In the genomic region with DNA sequence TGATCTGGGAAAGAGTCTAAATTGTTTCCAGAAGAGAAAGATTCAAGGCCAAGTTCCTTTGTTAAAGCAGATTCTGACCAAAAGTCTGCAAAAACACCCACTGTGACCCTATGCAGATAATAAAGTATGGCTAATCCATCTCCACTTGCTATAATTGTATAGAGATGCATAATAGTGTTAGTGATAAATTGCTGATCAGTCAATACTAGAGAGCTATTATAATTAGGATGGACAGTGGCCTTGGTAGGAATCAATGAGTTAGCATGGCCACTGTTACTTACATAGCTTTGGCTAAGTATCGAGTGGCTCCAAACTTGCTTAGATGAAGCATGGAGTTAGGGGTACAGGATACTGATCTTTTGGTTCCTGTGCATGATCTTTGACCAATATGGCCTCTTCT, we compare ENCODE assay signal across 8 cellular contexts.
"Had no signal": no experiment of that assay in that cellular context is flagged by ENCODE, and none has a peak within 500 bp of the region (broad histone marks: within the 10 kb centered on the region; RNA-seq: fewer than 3 reads in every experiment).

No MANE protein-coding gene starts in this region.

- DNase-seq: H7, HFFc6, IMR-90, KBM-7 had no signal

- H3K9me3 ChIP-seq: HAP-1 had no signal

- H3K36me3 ChIP-seq: HAP-1 had no signal

- H2AFZ ChIP-seq: GM23338 had no signal

- H3K27ac ChIP-seq: HL-60 had no signal

- H3K9me3 Mint-ChIP-seq: GM23338, HFFc6 had no signal

- H3K27ac Mint-ChIP-seq: GM23338, HFFc6 had no signal

- H3K4me3 ChIP-seq: GM23338, HAP-1 had no signal

- ATAC-seq: GM23338, HCT116 had no signal

- H3K4me2 ChIP-seq: GM23338 had no signal

- H3K4me3 Mint-ChIP-seq: GM23338, HFFc6 had no signal
